1 cellular context compared by ENCODE assay signal in the genomic region with DNA sequence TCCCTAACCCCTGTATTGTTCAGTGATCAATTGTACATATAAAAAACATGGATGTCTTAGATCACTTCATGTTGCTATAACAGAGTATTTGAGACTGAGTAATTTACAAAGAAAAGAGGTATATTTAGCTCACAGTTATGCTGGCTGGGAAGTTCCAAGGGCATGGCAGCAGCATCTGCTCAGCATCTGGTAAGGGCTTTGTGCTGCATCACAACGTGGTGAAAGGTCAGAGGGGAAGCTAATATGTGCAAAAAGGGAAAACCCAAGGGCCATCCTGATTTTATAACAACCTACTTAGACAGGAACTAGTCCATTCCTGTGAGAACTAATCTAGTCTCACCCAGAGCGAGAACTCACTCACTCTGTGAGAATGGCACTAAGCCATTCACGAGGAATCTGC.
TF ChIP-seq lines count a peak whose summit lies in the region.

No MANE protein-coding gene starts in this region.

TF ChIP-seq in H1, 55 proteins besides CTCF, POLR2A, EP300 and RAD21:
- TF ChIP-seq BACH1 (IDR thresholded peaks at IDR 0.05; ENCODE audit: low read length) (no peak), SAP30 (IDR thresholded peaks at IDR 0.05; ENCODE audit: insufficient read depth, insufficient replicate concordance, low read length) (no peak), YY1 (IDR thresholded peaks at IDR 0.05; ENCODE audit: low read depth, low read length) (no peak), FOSL1 (IDR thresholded peaks at IDR 0.05; ENCODE audit: insufficient read depth, low read depth, low read length) (no peak), SP1 (IDR thresholded peaks at IDR 0.05; ENCODE audit: low read depth, low read length) (no peak)
